Comparison of ENCODE assay signal across 14 cellular contexts in genomic region chr2:1824202-1824905, GRCh38.
DNase-seq lines count a peak whose midpoint lies in the region; ATAC-seq and TF ChIP-seq lines count a peak whose summit lies in the region.
"Had no signal": no experiment of that assay in that cellular context is flagged by ENCODE, and none has a peak within 500 bp of the region (broad histone marks: within the 10 kb centered on the region; RNA-seq: fewer than 3 reads in every experiment).

No MANE protein-coding gene starts in this region.

- no peak overlapping the region for H2AFZ ChIP-seq in PC-3 (ENCODE audit: low read length)

- DNase-seq in A172 (ENCODE audit: low spot score) (peak; percentile 26), PC-3 (peak; percentile 34), fibroblast of villous mesenchyme (ENCODE audit: low read depth) (peak; percentile 76), omental fat pad (ENCODE audit: low spot score) (no peak), Peyer's patch (no peak)
- no peak for DNase-seq in stimulated activated naive B cell treated with anti-CD40 and anti-IgM and Interleukin-4, amounts not matched to agents 10 μg/mL and 1 μg/mL and 100 μg/mL, for 72 hours
- no peak for DNase-seq in T-helper 2 cell treated with Interferon-gamma antibody and Interleukin-4, amounts not matched to agents 5 μg/mL and 100 μg/mL, for 36 hours (ENCODE audit: low spot score)
- DNase-seq: activated CD8-positive, alpha-beta T cell treated with anti-CD3 and anti-CD28 coated beads for 36 hours; activated effector memory CD4-positive, alpha-beta T cell treated with anti-CD3 and anti-CD28 coated beads, Interleukin-2, amount 50 U/mL, for 16 hours; body of pancreas; effector memory CD8-positive, alpha-beta T cell; natural killer cell had no signal

- H3K27me3 Mint-ChIP-seq in stimulated activated naive B cell treated with anti-CD40 and anti-IgM and Interleukin-4, amounts not matched to agents 10 μg/mL and 1 μg/mL and 100 μg/mL, for 72 hours: peaks cover 4% of the 10 kb centered on the region in 2 donors
- no peaks in the 10 kb centered on the region for H3K27me3 Mint-ChIP-seq in T-helper 2 cell treated with Interferon-gamma antibody and Interleukin-4, amounts not matched to agents 5 μg/mL and 100 μg/mL, for 36 hours (ENCODE audit: low read depth)
- H3K27me3 Mint-ChIP-seq: activated CD8-positive, alpha-beta T cell treated with anti-CD3 and anti-CD28 coated beads for 36 hours had no signal

- H3K27me3 ChIP-seq in PC-3 (ENCODE audit: low read length): peaks cover 37% of the 10 kb centered on the region
- no peaks in the 10 kb centered on the region for H3K27me3 ChIP-seq in Peyer's patch
- H3K27me3 ChIP-seq: body of pancreas had no signal

- H3K9me3 ChIP-seq in PC-3 (ENCODE audit: low read length) (no peaks in the 10 kb centered on the region), Peyer's patch (no peaks in the 10 kb centered on the region)
- H3K9me3 ChIP-seq: body of pancreas had no signal

- intact Hi-C loops in PC-3 (cut with micrococcal nuclease): no loop called here

- POLR2A ChIA-PET in PC-3 (lab: Charles Lee; ENCODE audit: unreplicated experiment): no interaction called here

- H3K9ac ChIP-seq in PC-3 (ENCODE audit: low read length): no peak overlapping the region

- no peak overlapping the region for H3K27ac Mint-ChIP-seq in stimulated activated naive B cell treated with anti-CD40 and anti-IgM and Interleukin-4, amounts not matched to agents 10 μg/mL and 1 μg/mL and 100 μg/mL, for 72 hours
- H3K27ac Mint-ChIP-seq in T-helper 2 cell treated with Interferon-gamma antibody and Interleukin-4, amounts not matched to agents 5 μg/mL and 100 μg/mL, for 36 hours: no peak overlapping the region
- H3K27ac Mint-ChIP-seq: activated CD8-positive, alpha-beta T cell treated with anti-CD3 and anti-CD28 coated beads for 36 hours; effector memory CD8-positive, alpha-beta T cell; natural killer cell had no signal

- TF ChIP-seq POLR2A in Peyer's patch (IDR thresholded peaks at IDR 0.05) (no peak), GM18505 (IDR thresholded peaks at IDR 0.05; ENCODE audit: borderline replicate concordance, extremely low read depth, insufficient read depth, insufficient read length) (no peak)

- H3K36me3 ChIP-seq in PC-3 (ENCODE audit: low read depth, low read length) (no peaks in the 10 kb centered on the region), Peyer's patch (no peaks in the 10 kb centered on the region)

- TF ChIP-seq CTCF in PC-3 (conservative IDR thresholded peaks at IDR 0.05; ENCODE audit: low read depth, low read length) (no peak), fibroblast of villous mesenchyme (IDR thresholded peaks at IDR 0.05; ENCODE audit: insufficient read depth, low read depth, low read length) (no peak), omental fat pad (IDR thresholded peaks at IDR 0.05) (no peak), Peyer's patch (IDR thresholded peaks at IDR 0.05) (no peak)

- H3K4me1 Mint-ChIP-seq in stimulated activated naive B cell treated with anti-CD40 and anti-IgM and Interleukin-4, amounts not matched to agents 10 μg/mL and 1 μg/mL and 100 μg/mL, for 72 hours: no peaks in the 10 kb centered on the region
- H3K4me1 Mint-ChIP-seq in T-helper 2 cell treated with Interferon-gamma antibody and Interleukin-4, amounts not matched to agents 5 μg/mL and 100 μg/mL, for 36 hours (ENCODE audit: low read depth): no peaks in the 10 kb centered on the region

- no peaks in the 10 kb centered on the region for H3K79me2 ChIP-seq in PC-3 (ENCODE audit: low read length)

- H3K4me2 ChIP-seq in PC-3 (ENCODE audit: low read length): no peak overlapping the region
- H3K4me2 ChIP-seq: smooth muscle cell had no signal

- peak; percentile 73 for ATAC-seq in PC-3
- ATAC-seq in omental fat pad (ENCODE audit: low FRiP score): peak; percentile 81
- no peak for ATAC-seq in GM18505 (IDR thresholded peaks at IDR 0.05; ENCODE audit: unreplicated experiment)
- no peak for ATAC-seq in stimulated activated naive B cell treated with anti-CD40 and anti-IgM and Interleukin-4, amounts not matched to agents 10 μg/mL and 1 μg/mL and 100 μg/mL, for 72 hours (replicated peaks)
- ATAC-seq: activated CD8-positive, alpha-beta T cell treated with anti-CD3 and anti-CD28 coated beads for 36 hours; body of pancreas; effector memory CD8-positive, alpha-beta T cell; natural killer cell had no signal

- no peaks in the 10 kb centered on the region for H3K36me3 Mint-ChIP-seq in stimulated activated naive B cell treated with anti-CD40 and anti-IgM and Interleukin-4, amounts not matched to agents 10 μg/mL and 1 μg/mL and 100 μg/mL, for 72 hours
- no peaks in the 10 kb centered on the region for H3K36me3 Mint-ChIP-seq in T-helper 2 cell treated with Interferon-gamma antibody and Interleukin-4, amounts not matched to agents 5 μg/mL and 100 μg/mL, for 36 hours (ENCODE audit: low read depth)
- H3K36me3 Mint-ChIP-seq: natural killer cell had no signal

- no peak overlapping the region for H3K4me3 Mint-ChIP-seq in stimulated activated naive B cell treated with anti-CD40 and anti-IgM and Interleukin-4, amounts not matched to agents 10 μg/mL and 1 μg/mL and 100 μg/mL, for 72 hours
- H3K4me3 Mint-ChIP-seq in T-helper 2 cell treated with Interferon-gamma antibody and Interleukin-4, amounts not matched to agents 5 μg/mL and 100 μg/mL, for 36 hours: no peak overlapping the region
- H3K4me3 Mint-ChIP-seq: activated CD8-positive, alpha-beta T cell treated with anti-CD3 and anti-CD28 coated beads for 36 hours; effector memory CD8-positive, alpha-beta T cell; natural killer cell had no signal

- BruUV-seq in PC-3 (replicated peaks; lab: Mats Ljungman, UMichigan): no TSS peak

- H3K4me3 ChIP-seq in PC-3 (ENCODE audit: low read length): no peak overlapping the region
- H3K4me3 ChIP-seq in fibroblast of villous mesenchyme (ENCODE audit: low read depth, low read length): no peak overlapping the region
- no peak overlapping the region for H3K4me3 ChIP-seq in Peyer's patch
- H3K4me3 ChIP-seq: body of pancreas, smooth muscle cell had no signal

- no peaks in the 10 kb centered on the region for H3F3A ChIP-seq in PC-3 (ENCODE audit: low read length, unreplicated experiment)

- H3K4me1 ChIP-seq in PC-3 (ENCODE audit: insufficient read depth, low read length) (no peaks in the 10 kb centered on the region), Peyer's patch (no peaks in the 10 kb centered on the region)
- H3K4me1 ChIP-seq: body of pancreas had no signal

- H3K27ac ChIP-seq in PC-3 (ENCODE audit: low read length): no peak overlapping the region
- peak overlapping the region in 1 of 4 donors; percentile 52 for H3K27ac ChIP-seq in Peyer's patch
- H3K27ac ChIP-seq: body of pancreas had no signal

- H3K9me2 ChIP-seq in PC-3 (replicated peaks; ENCODE audit: low read length): no peaks in the 10 kb centered on the region

- no peaks in the 10 kb centered on the region for H3K9me3 Mint-ChIP-seq in stimulated activated naive B cell treated with anti-CD40 and anti-IgM and Interleukin-4, amounts not matched to agents 10 μg/mL and 1 μg/mL and 100 μg/mL, for 72 hours
- H3K9me3 Mint-ChIP-seq in T-helper 2 cell treated with Interferon-gamma antibody and Interleukin-4, amounts not matched to agents 5 μg/mL and 100 μg/mL, for 36 hours: no peaks in the 10 kb centered on the region
- H3K9me3 Mint-ChIP-seq: activated CD8-positive, alpha-beta T cell treated with anti-CD3 and anti-CD28 coated beads for 36 hours; effector memory CD8-positive, alpha-beta T cell; natural killer cell had no signal

- CTCF ChIA-PET in PC-3 (lab: Charles Lee): no interaction called here

- no peaks in the 10 kb centered on the region for H4K20me1 ChIP-seq in PC-3 (ENCODE audit: low read length)

Comparison
In these comparisons a context has a peak if more than half of its experiments do, and no peak if none do; other contexts are left out.
1. DNase-seq: peak in A172 (single experiment), PC-3 (single experiment) and fibroblast of villous mesenchyme (single experiment); none in omental fat pad (single experiment), Peyer's patch (0 of 3), stimulated activated naive B cell treated with anti-CD40 and anti-IgM and Interleukin-4, amounts not matched to agents 10 μg/mL and 1 μg/mL and 100 μg/mL, for 72 hours (single experiment) and T-helper 2 cell treated with Interferon-gamma antibody and Interleukin-4, amounts not matched to agents 5 μg/mL and 100 μg/mL, for 36 hours (single experiment).
2. ATAC-seq: peak in PC-3 (single experiment) and omental fat pad (single experiment); none in GM18505 (single experiment) and stimulated activated naive B cell treated with anti-CD40 and anti-IgM and Interleukin-4, amounts not matched to agents 10 μg/mL and 1 μg/mL and 100 μg/mL, for 72 hours (0 of 2).